In the genomic region with DNA sequence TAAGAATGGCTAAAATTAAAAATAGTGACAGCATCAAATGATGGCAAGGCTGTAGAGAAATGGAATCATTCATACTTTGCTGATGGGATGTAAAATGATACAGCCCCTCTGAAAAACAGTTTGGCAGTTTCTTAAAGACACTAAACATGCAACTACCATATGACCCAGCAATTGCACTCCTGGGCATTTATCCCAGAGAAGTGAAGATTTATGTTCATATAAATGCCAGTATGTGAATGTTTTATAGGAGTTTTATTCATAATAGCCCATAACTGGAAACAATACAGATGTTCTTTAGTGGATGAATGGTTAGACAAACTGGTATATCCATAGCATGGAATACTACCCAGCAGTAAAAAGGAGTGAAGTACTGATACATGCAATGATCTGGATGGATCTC, we compare ENCODE assay signal across 37 cellular contexts. TPM values are rescaled to one million over a fixed set of nuclear protein-coding genes. Genes with fewer than 3 reads are reported as not detected.
"Had no signal": no experiment of that assay in that cellular context is flagged by ENCODE, and none has a peak within 500 bp of the region (broad histone marks: within the 10 kb centered on the region; RNA-seq: fewer than 3 reads in every experiment).

No MANE protein-coding gene starts in this region.

- H3K27me3 Mint-ChIP-seq: activated CD4-positive, alpha-beta memory T cell treated with anti-CD3 and anti-CD28 coated beads for 36 hours; activated CD4-positive, alpha-beta T cell treated with anti-CD3 and anti-CD28 coated beads for 36 hours; activated naive CD4-positive, alpha-beta T cell treated with anti-CD3 and anti-CD28 coated beads, Interleukin-2, amount 50 U/mL, for 24 hours; activated naive CD8-positive, alpha-beta T cell treated with anti-CD3 and anti-CD28 coated beads for 36 hours; activated naive CD8-positive, alpha-beta T cell treated with anti-CD3 and anti-CD28 coated beads, Interleukin-2, amount 50 U/mL, for 24 hours; brain; effector memory CD8-positive, alpha-beta T cell had no signal

- H3K36me3 ChIP-seq: adrenal gland, breast epithelium, cardiac muscle cell, esophagus muscularis mucosa had no signal

- H3K4me3 Mint-ChIP-seq: activated CD4-positive, alpha-beta memory T cell treated with anti-CD3 and anti-CD28 coated beads for 36 hours; activated CD4-positive, alpha-beta T cell treated with anti-CD3 and anti-CD28 coated beads for 36 hours; activated CD4-positive, alpha-beta T cell treated with anti-CD3 and anti-CD28 coated beads, Interleukin-2, amount 10 ng/mL, durations not matched to agents 24 days and 14 days; activated CD8-positive, alpha-beta memory T cell treated with anti-CD3 and anti-CD28 coated beads, Interleukin-2, amount 10 ng/mL, durations not matched to agents 7 days and 5 days; activated CD8-positive, alpha-beta T cell treated with anti-CD3 and anti-CD28 coated beads, Interleukin-2, amount 10 ng/mL, durations not matched to agents 7 days and 5 days; activated naive CD4-positive, alpha-beta T cell treated with anti-CD3 and anti-CD28 coated beads for 36 hours; activated naive CD4-positive, alpha-beta T cell treated with anti-CD3 and anti-CD28 coated beads, Interleukin-2, amount 50 U/mL, for 24 hours; activated naive CD8-positive, alpha-beta T cell treated with anti-CD3 and anti-CD28 coated beads for 36 hours; activated naive CD8-positive, alpha-beta T cell treated with anti-CD3 and anti-CD28 coated beads, Interleukin-2, amount 50 U/mL, for 24 hours; activated T-helper 1 cell treated with anti-CD3 and anti-CD28 coated beads, Interleukin-12 subunit alpha, Interleukin-12 subunit beta, Interleukin-2, Interleukin-4 antibody, amounts not matched to agents 30 ng/mL and 10 ng/mL and 1 ng/mL, durations not matched to agents 14 hours and 24 hours and 36 hours; brain; effector memory CD8-positive, alpha-beta T cell had no signal

- H3K27ac Mint-ChIP-seq: activated CD4-positive, alpha-beta memory T cell treated with anti-CD3 and anti-CD28 coated beads for 36 hours; activated CD4-positive, alpha-beta T cell treated with anti-CD3 and anti-CD28 coated beads for 36 hours; activated CD4-positive, alpha-beta T cell treated with anti-CD3 and anti-CD28 coated beads, Interleukin-2, amount 10 ng/mL, durations not matched to agents 24 days and 14 days; activated CD8-positive, alpha-beta memory T cell treated with anti-CD3 and anti-CD28 coated beads, Interleukin-2, amount 10 ng/mL, durations not matched to agents 7 days and 5 days; activated CD8-positive, alpha-beta T cell treated with anti-CD3 and anti-CD28 coated beads, Interleukin-2, amount 10 ng/mL, durations not matched to agents 7 days and 5 days; activated naive CD4-positive, alpha-beta T cell treated with anti-CD3 and anti-CD28 coated beads for 36 hours; activated naive CD4-positive, alpha-beta T cell treated with anti-CD3 and anti-CD28 coated beads, Interleukin-2, amount 50 U/mL, for 24 hours; activated naive CD8-positive, alpha-beta T cell treated with anti-CD3 and anti-CD28 coated beads for 36 hours; activated naive CD8-positive, alpha-beta T cell treated with anti-CD3 and anti-CD28 coated beads, Interleukin-2, amount 50 U/mL, for 24 hours; activated T-helper 1 cell treated with anti-CD3 and anti-CD28 coated beads, Interleukin-12 subunit alpha, Interleukin-12 subunit beta, Interleukin-2, Interleukin-4 antibody, amounts not matched to agents 30 ng/mL and 10 ng/mL and 1 ng/mL, durations not matched to agents 14 hours and 24 hours and 36 hours; activated T-helper 2 cell treated with anti-CD3 and anti-CD28 coated beads, Interferon-gamma antibody, Interleukin-2, Interleukin-4, amounts not matched to agents 10 μg/mL and 5 μg/mL and 100 μg/mL, durations not matched to agents 14 hours and 24 hours and 36 hours; brain; effector memory CD8-positive, alpha-beta T cell had no signal

- H3K27ac ChIP-seq: adrenal gland, breast epithelium, cardiac muscle cell, esophagus muscularis mucosa had no signal

- H3K4me1 ChIP-seq: adrenal gland, breast epithelium had no signal

- H3K9me3 Mint-ChIP-seq: activated CD4-positive, alpha-beta memory T cell treated with anti-CD3 and anti-CD28 coated beads for 36 hours; activated CD4-positive, alpha-beta T cell treated with anti-CD3 and anti-CD28 coated beads, Interleukin-2, amount 10 ng/mL, durations not matched to agents 24 days and 14 days; activated naive CD4-positive, alpha-beta T cell treated with anti-CD3 and anti-CD28 coated beads for 36 hours; activated naive CD4-positive, alpha-beta T cell treated with anti-CD3 and anti-CD28 coated beads, Interleukin-2, amount 50 U/mL, for 24 hours; activated naive CD8-positive, alpha-beta T cell treated with anti-CD3 and anti-CD28 coated beads for 36 hours; activated naive CD8-positive, alpha-beta T cell treated with anti-CD3 and anti-CD28 coated beads, Interleukin-2, amount 50 U/mL, for 24 hours; activated T-helper 1 cell treated with anti-CD3 and anti-CD28 coated beads, Interleukin-12 subunit alpha, Interleukin-12 subunit beta, Interleukin-2, Interleukin-4 antibody, amounts not matched to agents 30 ng/mL and 10 ng/mL and 1 ng/mL, durations not matched to agents 14 hours and 24 hours and 36 hours; activated T-helper 2 cell treated with anti-CD3 and anti-CD28 coated beads, Interferon-gamma antibody, Interleukin-2, Interleukin-4, amounts not matched to agents 10 μg/mL and 5 μg/mL and 100 μg/mL, durations not matched to agents 14 hours and 24 hours and 36 hours; effector memory CD8-positive, alpha-beta T cell had no signal

- H3K4me1 Mint-ChIP-seq: activated CD4-positive, alpha-beta T cell treated with anti-CD3 and anti-CD28 coated beads for 36 hours; activated CD4-positive, alpha-beta T cell treated with anti-CD3 and anti-CD28 coated beads, Interleukin-2, amount 10 ng/mL, durations not matched to agents 24 days and 14 days; activated CD8-positive, alpha-beta memory T cell treated with anti-CD3 and anti-CD28 coated beads, Interleukin-2, amount 10 ng/mL, durations not matched to agents 7 days and 5 days; activated naive CD4-positive, alpha-beta T cell treated with anti-CD3 and anti-CD28 coated beads, Interleukin-2, amount 50 U/mL, for 24 hours; activated naive CD8-positive, alpha-beta T cell treated with anti-CD3 and anti-CD28 coated beads for 36 hours had no signal

- FAIRE-seq: frontal cortex had no signal

- DNase-seq: activated CD4-positive, alpha-beta memory T cell treated with anti-CD3 and anti-CD28 coated beads for 36 hours; activated CD4-positive, alpha-beta T cell treated with anti-CD3 and anti-CD28 coated beads for 36 hours; activated CD4-positive, alpha-beta T cell treated with anti-CD3 and anti-CD28 coated beads, Interleukin-2, amount 10 ng/mL, durations not matched to agents 24 days and 14 days; activated CD4-positive, CD25-positive, alpha-beta regulatory T cell; activated CD4-positive, CD25-positive, alpha-beta regulatory T cell treated with anti-CD3 and anti-CD28 coated beads, Interleukin-2, amount 50 U/mL, for 72 hours; activated CD8-positive, alpha-beta memory T cell treated with anti-CD3 and anti-CD28 coated beads, Interleukin-2, amount 10 ng/mL, durations not matched to agents 7 days and 5 days; activated CD8-positive, alpha-beta memory T cell treated with anti-CD3 and anti-CD28 coated beads, Interleukin-2, amount 50 U/mL, for 4 hours; activated CD8-positive, alpha-beta T cell treated with anti-CD3 and anti-CD28 coated beads, Interleukin-2, amount 10 ng/mL, durations not matched to agents 7 days and 5 days; activated effector memory CD4-positive, alpha-beta T cell treated with anti-CD3 and anti-CD28 coated beads, Interleukin-2, amount 50 U/mL, for 16 hours; activated naive CD4-positive, alpha-beta T cell treated with anti-CD3 and anti-CD28 coated beads for 36 hours; activated naive CD8-positive, alpha-beta T cell treated with anti-CD3 and anti-CD28 coated beads for 36 hours; activated naive CD8-positive, alpha-beta T cell treated with anti-CD3 and anti-CD28 coated beads, Interleukin-2, amount 50 U/mL, for 24 hours; activated T-cell treated with anti-CD3 and anti-CD28 coated beads, Interleukin-2, amount 50 U/mL, for 1 hour; activated T-cell treated with anti-CD3 and anti-CD28 coated beads, Interleukin-2, amount 50 U/mL, for 48 hours; adrenal gland; amygdala; aorta; central memory CD4-positive, alpha-beta T cell; cerebellar nuclear complex; cortex of kidney; dermis blood vessel endothelial cell; effector CD4-positive, alpha-beta T cell; effector memory CD8-positive, alpha-beta T cell; erythroblast; foreskin fibroblast; head of caudate nucleus; T-helper 2 cell had no signal

- ATAC-seq: activated CD4-positive, alpha-beta T cell treated with anti-CD3 and anti-CD28 coated beads for 36 hours; activated CD8-positive, alpha-beta memory T cell treated with anti-CD3 and anti-CD28 coated beads, Interleukin-2, amount 10 ng/mL, durations not matched to agents 7 days and 5 days; activated CD8-positive, alpha-beta T cell treated with anti-CD3 and anti-CD28 coated beads, Interleukin-2, amount 10 ng/mL, durations not matched to agents 7 days and 5 days; activated naive CD8-positive, alpha-beta T cell treated with anti-CD3 and anti-CD28 coated beads, Interleukin-2, amount 50 U/mL, for 24 hours; effector memory CD8-positive, alpha-beta T cell had no signal

- H3K4me3 ChIP-seq: adrenal gland, breast epithelium, cardiac muscle cell, esophagus muscularis mucosa had no signal

- H3K27me3 ChIP-seq: adrenal gland, cardiac muscle cell, esophagus muscularis mucosa had no signal

- H3K36me3 Mint-ChIP-seq: activated CD4-positive, alpha-beta memory T cell treated with anti-CD3 and anti-CD28 coated beads for 36 hours; activated CD8-positive, alpha-beta memory T cell treated with anti-CD3 and anti-CD28 coated beads, Interleukin-2, amount 10 ng/mL, durations not matched to agents 7 days and 5 days; activated naive CD4-positive, alpha-beta T cell treated with anti-CD3 and anti-CD28 coated beads, Interleukin-2, amount 50 U/mL, for 24 hours; activated naive CD8-positive, alpha-beta T cell treated with anti-CD3 and anti-CD28 coated beads for 36 hours; brain had no signal

RNA-seq across cellular contexts. Expression of a gene that starts 43.3 kb away (rescaled TPM):
- total RNA-seq: activated CD4-positive, alpha-beta memory T cell treated with anti-CD3 and anti-CD28 coated beads for 36 hours; activated CD4-positive, alpha-beta T cell treated with anti-CD3 and anti-CD28 coated beads for 36 hours; activated CD4-positive, alpha-beta T cell treated with anti-CD3 and anti-CD28 coated beads, Interleukin-2, amount 10 ng/mL, durations not matched to agents 24 days and 14 days; activated CD8-positive, alpha-beta memory T cell treated with anti-CD3 and anti-CD28 coated beads for 36 hours; activated CD8-positive, alpha-beta memory T cell treated with anti-CD3 and anti-CD28 coated beads, Interleukin-2, amount 10 ng/mL, durations not matched to agents 7 days and 5 days; activated CD8-positive, alpha-beta T cell treated with anti-CD3 and anti-CD28 coated beads, Interleukin-2, amount 10 ng/mL, durations not matched to agents 7 days and 5 days; activated naive CD4-positive, alpha-beta T cell treated with anti-CD3 and anti-CD28 coated beads for 36 hours; activated naive CD8-positive, alpha-beta T cell treated with anti-CD3 and anti-CD28 coated beads for 36 hours; activated T-helper 1 cell treated with anti-CD3 and anti-CD28 coated beads, Interleukin-12 subunit alpha, Interleukin-12 subunit beta, Interleukin-2, Interleukin-4 antibody, amounts not matched to agents 30 ng/mL and 10 ng/mL and 1 ng/mL, durations not matched to agents 14 hours and 24 hours and 36 hours; T-helper 1 cell treated with Interleukin-12 subunit alpha and Interleukin-12 subunit beta and Interleukin-4 antibody, amounts not matched to agents 30 ng/mL and 1 ng/mL, for 36 hours had no signal
